13 cellular contexts compared by ENCODE assay signal in genomic region chr20:38123021-38123587, GRCh38. TPM values are rescaled to one million over a fixed set of nuclear protein-coding genes. Genes with fewer than 3 reads are reported as not detected.
DNase-seq lines count a peak whose midpoint lies in the region; ATAC-seq, FAIRE-seq and TF ChIP-seq lines count a peak whose summit lies in the region.
"Had no signal": no experiment of that assay in that cellular context is flagged by ENCODE, and none has a peak within 500 bp of the region (broad histone marks: within the 10 kb centered on the region; RNA-seq: fewer than 3 reads in every experiment).

No MANE protein-coding gene starts in this region.

- H3K36me3 ChIP-seq in kidney (ENCODE audit: control insufficient read depth in 1 of 2, insufficient read depth in 2 of 2, low read length in 2 of 2): no peaks in the 10 kb centered on the region
- H3K36me3 ChIP-seq in tibial artery: no peaks in the 10 kb centered on the region
- H3K36me3 ChIP-seq: right lobe of liver, SJCRH30 had no signal

- H3K9me3 ChIP-seq in kidney (ENCODE audit: control insufficient read depth in 1 of 2, low read length in 2 of 2) (no peaks in the 10 kb centered on the region), tibial artery (no peaks in the 10 kb centered on the region)
- H3K9me3 ChIP-seq: right lobe of liver, SJCRH30 had no signal

- TF ChIP-seq CTCF in kidney (IDR thresholded peaks at IDR 0.05; ENCODE audit: borderline replicate concordance, extremely low read depth, insufficient read depth) (no peak), tibial artery (IDR thresholded peaks at IDR 0.05) (no peak)

- H3K9me3 Mint-ChIP-seq in activated naive CD4-positive, alpha-beta T cell treated with anti-CD3 and anti-CD28 coated beads, Interleukin-2, amount 10 ng/mL, durations not matched to agents 7 days and 5 days: no peaks in the 10 kb centered on the region
- H3K9me3 Mint-ChIP-seq in activated naive CD4-positive, alpha-beta T cell treated with anti-CD3 and anti-CD28 coated beads for 36 hours: no peaks in the 10 kb centered on the region
- H3K9me3 Mint-ChIP-seq: stimulated activated naive B cell treated with anti-CD40 and anti-IgM and Interleukin-4, amounts not matched to agents 10 μg/mL and 1 μg/mL and 100 μg/mL, for 72 hours had no signal

- H3K36me3 Mint-ChIP-seq in activated naive CD4-positive, alpha-beta T cell treated with anti-CD3 and anti-CD28 coated beads, Interleukin-2, amount 10 ng/mL, durations not matched to agents 7 days and 5 days: no peaks in the 10 kb centered on the region
- H3K36me3 Mint-ChIP-seq in activated naive CD4-positive, alpha-beta T cell treated with anti-CD3 and anti-CD28 coated beads for 36 hours (ENCODE audit: low read depth): no peaks in the 10 kb centered on the region
- H3K36me3 Mint-ChIP-seq: stimulated activated naive B cell treated with anti-CD40 and anti-IgM and Interleukin-4, amounts not matched to agents 10 μg/mL and 1 μg/mL and 100 μg/mL, for 72 hours had no signal

- no peak for ATAC-seq in HG03378 (IDR thresholded peaks at IDR 0.05; ENCODE audit: unreplicated experiment)
- ATAC-seq: stimulated activated naive B cell treated with anti-CD40 and anti-IgM and Interleukin-4, amounts not matched to agents 10 μg/mL and 1 μg/mL and 100 μg/mL, for 72 hours had no signal

- peak overlapping the region; percentile 71 for H3K27ac Mint-ChIP-seq in activated naive CD4-positive, alpha-beta T cell treated with anti-CD3 and anti-CD28 coated beads, Interleukin-2, amount 10 ng/mL, durations not matched to agents 7 days and 5 days
- no peak overlapping the region for H3K27ac Mint-ChIP-seq in activated naive CD4-positive, alpha-beta T cell treated with anti-CD3 and anti-CD28 coated beads for 36 hours
- H3K27ac Mint-ChIP-seq: B cell; stimulated activated naive B cell treated with anti-CD40 and anti-IgM and Interleukin-4, amounts not matched to agents 10 μg/mL and 1 μg/mL and 100 μg/mL, for 72 hours had no signal

- no peak overlapping the region for H3K4me3 Mint-ChIP-seq in activated naive CD4-positive, alpha-beta T cell treated with anti-CD3 and anti-CD28 coated beads, Interleukin-2, amount 10 ng/mL, durations not matched to agents 7 days and 5 days
- no peak overlapping the region for H3K4me3 Mint-ChIP-seq in activated naive CD4-positive, alpha-beta T cell treated with anti-CD3 and anti-CD28 coated beads for 36 hours
- H3K4me3 Mint-ChIP-seq: B cell; stimulated activated naive B cell treated with anti-CD40 and anti-IgM and Interleukin-4, amounts not matched to agents 10 μg/mL and 1 μg/mL and 100 μg/mL, for 72 hours had no signal

- H3K4me1 ChIP-seq in kidney (ENCODE audit: control insufficient read depth in 1 of 2, insufficient read depth in 1 of 2, low read depth in 1 of 2, low read length in 2 of 2): peaks cover 10 to 13% of the 10 kb centered on the region in 2 donors
- H3K4me1 ChIP-seq in tibial artery: peaks cover 9 to 58% (median 35%) of the 10 kb centered on the region in 4 donors

- intact Hi-C loops in activated naive CD4-positive, alpha-beta T cell treated with anti-CD3 and anti-CD28 coated beads for 36 hours (cut with micrococcal nuclease): no loop called here
- intact Hi-C loops in kidney (cut with DNase I) (no loop called here), tibial artery (cut with DNase I; ENCODE audit: low total_unique reads) (no loop called here)

- H3K27me3 ChIP-seq in tibial artery: no peaks in the 10 kb centered on the region
- H3K27me3 ChIP-seq: right lobe of liver, SJCRH30 had no signal

- no peak for FAIRE-seq in kidney (lab: Jason Lieb, UNC)

- no peak overlapping the region for H3K9ac ChIP-seq in kidney (ENCODE audit: low read length in 2 of 2)

- H3K27ac ChIP-seq in kidney (ENCODE audit: low read depth in 2 of 2, low read length in 2 of 2) (peak overlapping the region in 1 of 2 donors; percentile 77), tibial artery (peak overlapping the region; percentile 34 to 49)
- H3K27ac ChIP-seq: SJCRH30 had no signal

- CTCF ChIA-PET in activated naive CD4-positive, alpha-beta T cell treated with anti-CD3 and anti-CD28 coated beads, Interleukin-2, amount 10 ng/mL, durations not matched to agents 7 days and 5 days (lab: Charles Lee): interaction anchor here (1.2 to 1.5 kb wide), 3 partner anchors 41 to 98 kb away, joined by 4 to 6 read pairs (median 4); no protein-coding TSS in a partner anchor
- CTCF ChIA-PET in activated naive CD4-positive, alpha-beta T cell treated with anti-CD3 and anti-CD28 coated beads for 36 hours (lab: Charles Lee): interaction anchor here (0.8 kb wide), 1 partner anchor 99 kb away, joined by 3 read pairs; no protein-coding TSS in a partner anchor

- H3K27me3 Mint-ChIP-seq in activated naive CD4-positive, alpha-beta T cell treated with anti-CD3 and anti-CD28 coated beads, Interleukin-2, amount 10 ng/mL, durations not matched to agents 7 days and 5 days: no peaks in the 10 kb centered on the region
- H3K27me3 Mint-ChIP-seq in activated naive CD4-positive, alpha-beta T cell treated with anti-CD3 and anti-CD28 coated beads for 36 hours (ENCODE audit: low read depth): no peaks in the 10 kb centered on the region
- H3K27me3 Mint-ChIP-seq: B cell had no signal

- peak; percentile 20 for DNase-seq in activated naive CD4-positive, alpha-beta T cell treated with anti-CD3 and anti-CD28 coated beads, Interleukin-2, amount 10 ng/mL, durations not matched to agents 7 days and 5 days
- no peak for DNase-seq in activated naive CD4-positive, alpha-beta T cell treated with anti-CD3 and anti-CD28 coated beads for 36 hours
- DNase-seq in amniotic stem cell (lab: John Stamatoyannopoulos, UW): peak; percentile 31
- peak; percentile 55 for DNase-seq in kidney
- peak in 1 of 2 donors; percentile 18 for DNase-seq in tibial artery
- no peak for DNase-seq in NCI-H1092 (lab: John Stamatoyannopoulos, UW)
- no peak for DNase-seq in NOMO-1 (lab: John Stamatoyannopoulos, UW; ENCODE audit: unreplicated experiment in 2 of 2)
- DNase-seq: activated naive CD4-positive, alpha-beta T cell; stimulated activated naive B cell treated with anti-CD40 and anti-IgM and Interleukin-4, amounts not matched to agents 10 μg/mL and 1 μg/mL and 100 μg/mL, for 72 hours had no signal

- H3K4me1 Mint-ChIP-seq in activated naive CD4-positive, alpha-beta T cell treated with anti-CD3 and anti-CD28 coated beads, Interleukin-2, amount 10 ng/mL, durations not matched to agents 7 days and 5 days: peaks cover 10% of the 10 kb centered on the region
- H3K4me1 Mint-ChIP-seq in activated naive CD4-positive, alpha-beta T cell treated with anti-CD3 and anti-CD28 coated beads for 36 hours (ENCODE audit: low read depth): peaks cover 4% of the 10 kb centered on the region
- H3K4me1 Mint-ChIP-seq: B cell; stimulated activated naive B cell treated with anti-CD40 and anti-IgM and Interleukin-4, amounts not matched to agents 10 μg/mL and 1 μg/mL and 100 μg/mL, for 72 hours had no signal

- H3K4me3 ChIP-seq in kidney (ENCODE audit: low read length in 2 of 2) (no peak overlapping the region), tibial artery (no peak overlapping the region)
- H3K4me3 ChIP-seq: right lobe of liver, SJCRH30 had no signal

RNA-seq across cellular contexts. Expression of gene TGM2, which starts 42.0 kb away (rescaled TPM):
- total RNA-seq in activated naive CD4-positive, alpha-beta T cell treated with anti-CD3 and anti-CD28 coated beads for 36 hours: not detected
- 611 TPM for total RNA-seq in kidney
- 44.6 TPM for polyA plus RNA-seq in kidney (ENCODE audit: insufficient read depth, low read depth, low replicate concordance)

Comparison
In these comparisons a context has a peak if more than half of its experiments do, and no peak if none do; other contexts are left out.
1. DNase-seq: peak in activated naive CD4-positive, alpha-beta T cell treated with anti-CD3 and anti-CD28 coated beads, Interleukin-2, amount 10 ng/mL, durations not matched to agents 7 days and 5 days (single experiment), amniotic stem cell (single experiment) and kidney (single experiment); none in activated naive CD4-positive, alpha-beta T cell treated with anti-CD3 and anti-CD28 coated beads for 36 hours (single experiment), NCI-H1092 (single experiment) and NOMO-1 (0 of 2).
2. RNA of gene TGM2, which starts 42.0 kb away (total RNA-seq): 611 TPM in kidney (single experiment); not detected in activated naive CD4-positive, alpha-beta T cell treated with anti-CD3 and anti-CD28 coated beads for 36 hours; every median in the first group is over 100 times any median in the second.